ENCODE assay signal across 15 cellular contexts in genomic region chr18:61924550-61924949, GRCh38. TPM values are rescaled to one million over a fixed set of nuclear protein-coding genes. Genes with fewer than 3 reads are reported as not detected.
DNase-seq lines count a peak whose midpoint lies in the region; ATAC-seq and TF ChIP-seq lines count a peak whose summit lies in the region.
"Had no signal": no experiment of that assay in that cellular context is flagged by ENCODE, and none has a peak within 500 bp of the region (broad histone marks: within the 10 kb centered on the region; RNA-seq: fewer than 3 reads in every experiment).

No MANE protein-coding gene starts in this region.

- DNase-seq in activated CD8-positive, alpha-beta T cell treated with anti-CD3 and anti-CD28 coated beads for 36 hours = peak; percentile 25
- DNase-seq in activated CD8-positive, alpha-beta T cell treated with anti-CD3 and anti-CD28 coated beads, Interleukin-2, amount 10 ng/mL, durations not matched to agents 7 days and 5 days = no peak
- DNase-seq in stimulated activated naive CD8-positive, alpha-beta T cell treated with anti-CD3 and anti-CD28 coated beads, Interleukin-15, Interleukin-2, amounts not matched to agents 100 U/mL and 50 U/mL, for 24 hours = no peak
- DNase-seq in EL = no peak
- DNase-seq: BE2C; CD4-positive, alpha-beta memory T cell; DMS153; DMS79 treated with DMSO at 0.1 percent for 48 hours; GDM1; GM23248 had no signal

- peaks cover 4% of the 10 kb centered on the region for H3K27me3 Mint-ChIP-seq in activated CD8-positive, alpha-beta T cell treated with anti-CD3 and anti-CD28 coated beads for 36 hours
- peaks cover 4% of the 10 kb centered on the region for H3K27me3 Mint-ChIP-seq in activated CD8-positive, alpha-beta T cell treated with anti-CD3 and anti-CD28 coated beads, Interleukin-2, amount 10 ng/mL, durations not matched to agents 7 days and 5 days (ENCODE audit: low read depth)
- H3K27me3 Mint-ChIP-seq in stimulated activated memory B cell treated with anti-CD40 and anti-IgM and Interleukin-4, amounts not matched to agents 10 μg/mL and 1 μg/mL and 100 μg/mL, for 72 hours = peaks cover 4% of the 10 kb centered on the region
- H3K27me3 Mint-ChIP-seq: CD4-positive, alpha-beta memory T cell had no signal

- no peak for ATAC-seq in activated CD8-positive, alpha-beta T cell treated with anti-CD3 and anti-CD28 coated beads for 36 hours
- ATAC-seq in activated CD8-positive, alpha-beta T cell treated with anti-CD3 and anti-CD28 coated beads, Interleukin-2, amount 10 ng/mL, durations not matched to agents 7 days and 5 days = no peak
- ATAC-seq in GM18867 (IDR thresholded peaks at IDR 0.05; ENCODE audit: unreplicated experiment) = peak; percentile 52
- peak; percentile 70 for ATAC-seq in HG02885 (IDR thresholded peaks at IDR 0.05; ENCODE audit: poor library complexity, unreplicated experiment)
- ATAC-seq in stimulated activated naive CD8-positive, alpha-beta T cell treated with anti-CD3 and anti-CD28 coated beads, Interleukin-15, Interleukin-2, amounts not matched to agents 100 U/mL and 50 U/mL, for 24 hours = peak; percentile 38
- no peak for ATAC-seq in stimulated activated memory B cell treated with anti-CD40 and anti-IgM and Interleukin-4, amounts not matched to agents 10 μg/mL and 1 μg/mL and 100 μg/mL, for 72 hours
- ATAC-seq: A549, HCT116 had no signal

- POLR2A ChIA-PET in activated CD8-positive, alpha-beta T cell treated with anti-CD3 and anti-CD28 coated beads for 36 hours (lab: Charles Lee) = no interaction called here
- POLR2A ChIA-PET in activated CD8-positive, alpha-beta T cell treated with anti-CD3 and anti-CD28 coated beads, Interleukin-2, amount 10 ng/mL, durations not matched to agents 7 days and 5 days (lab: Charles Lee) = no interaction called here

- no peak for TF ChIP-seq CTCF in activated CD8-positive, alpha-beta T cell treated with anti-CD3 and anti-CD28 coated beads for 36 hours (IDR thresholded peaks at IDR 0.05)

- intact Hi-C loops in activated CD8-positive, alpha-beta T cell treated with anti-CD3 and anti-CD28 coated beads for 36 hours (cut with micrococcal nuclease) = no loop called here

- CTCF ChIA-PET in activated CD8-positive, alpha-beta T cell treated with anti-CD3 and anti-CD28 coated beads for 36 hours (lab: Charles Lee) = interaction anchor here (1.2 kb wide), 1 partner anchor 8 kb away, joined by 3 read pairs; no protein-coding TSS in a partner anchor
- CTCF ChIA-PET in activated CD8-positive, alpha-beta T cell treated with anti-CD3 and anti-CD28 coated beads, Interleukin-2, amount 10 ng/mL, durations not matched to agents 7 days and 5 days (lab: Charles Lee) = no interaction called here

- H3K36me3 Mint-ChIP-seq in activated CD8-positive, alpha-beta T cell treated with anti-CD3 and anti-CD28 coated beads for 36 hours (ENCODE audit: low read depth) = no peaks in the 10 kb centered on the region
- peaks cover 4% of the 10 kb centered on the region for H3K36me3 Mint-ChIP-seq in activated CD8-positive, alpha-beta T cell treated with anti-CD3 and anti-CD28 coated beads, Interleukin-2, amount 10 ng/mL, durations not matched to agents 7 days and 5 days (ENCODE audit: low read depth)
- H3K36me3 Mint-ChIP-seq in stimulated activated memory B cell treated with anti-CD40 and anti-IgM and Interleukin-4, amounts not matched to agents 10 μg/mL and 1 μg/mL and 100 μg/mL, for 72 hours = no peaks in the 10 kb centered on the region
- H3K36me3 Mint-ChIP-seq: CD4-positive, alpha-beta memory T cell had no signal

- H3K27ac Mint-ChIP-seq in activated CD8-positive, alpha-beta T cell treated with anti-CD3 and anti-CD28 coated beads for 36 hours = no peak overlapping the region
- no peak overlapping the region for H3K27ac Mint-ChIP-seq in activated CD8-positive, alpha-beta T cell treated with anti-CD3 and anti-CD28 coated beads, Interleukin-2, amount 10 ng/mL, durations not matched to agents 7 days and 5 days
- no peak overlapping the region for H3K27ac Mint-ChIP-seq in stimulated activated memory B cell treated with anti-CD40 and anti-IgM and Interleukin-4, amounts not matched to agents 10 μg/mL and 1 μg/mL and 100 μg/mL, for 72 hours
- H3K27ac Mint-ChIP-seq: CD4-positive, alpha-beta memory T cell had no signal

- H3K4me3 Mint-ChIP-seq in activated CD8-positive, alpha-beta T cell treated with anti-CD3 and anti-CD28 coated beads for 36 hours = no peak overlapping the region
- H3K4me3 Mint-ChIP-seq in activated CD8-positive, alpha-beta T cell treated with anti-CD3 and anti-CD28 coated beads, Interleukin-2, amount 10 ng/mL, durations not matched to agents 7 days and 5 days = no peak overlapping the region
- H3K4me3 Mint-ChIP-seq in stimulated activated memory B cell treated with anti-CD40 and anti-IgM and Interleukin-4, amounts not matched to agents 10 μg/mL and 1 μg/mL and 100 μg/mL, for 72 hours = no peak overlapping the region
- H3K4me3 Mint-ChIP-seq: CD4-positive, alpha-beta memory T cell had no signal

- peaks cover 18% of the 10 kb centered on the region for H3K4me1 Mint-ChIP-seq in activated CD8-positive, alpha-beta T cell treated with anti-CD3 and anti-CD28 coated beads for 36 hours (ENCODE audit: low read depth)
- H3K4me1 Mint-ChIP-seq in activated CD8-positive, alpha-beta T cell treated with anti-CD3 and anti-CD28 coated beads, Interleukin-2, amount 10 ng/mL, durations not matched to agents 7 days and 5 days (ENCODE audit: low read depth) = peaks cover 16% of the 10 kb centered on the region
- no peaks in the 10 kb centered on the region for H3K4me1 Mint-ChIP-seq in stimulated activated memory B cell treated with anti-CD40 and anti-IgM and Interleukin-4, amounts not matched to agents 10 μg/mL and 1 μg/mL and 100 μg/mL, for 72 hours

- H3K9me3 Mint-ChIP-seq in activated CD8-positive, alpha-beta T cell treated with anti-CD3 and anti-CD28 coated beads for 36 hours = peaks cover 9% of the 10 kb centered on the region
- H3K9me3 Mint-ChIP-seq in activated CD8-positive, alpha-beta T cell treated with anti-CD3 and anti-CD28 coated beads, Interleukin-2, amount 10 ng/mL, durations not matched to agents 7 days and 5 days (ENCODE audit: insufficient read depth) = no peaks in the 10 kb centered on the region
- peaks cover 10% of the 10 kb centered on the region for H3K9me3 Mint-ChIP-seq in stimulated activated memory B cell treated with anti-CD40 and anti-IgM and Interleukin-4, amounts not matched to agents 10 μg/mL and 1 μg/mL and 100 μg/mL, for 72 hours

RNA-seq across cellular contexts. Expression of gene RNF152, which starts 31.7 kb away (rescaled TPM):
- total RNA-seq in activated CD8-positive, alpha-beta T cell treated with anti-CD3 and anti-CD28 coated beads for 36 hours = under 1 TPM; 0.16 to 0.18 TPM
- total RNA-seq in activated CD8-positive, alpha-beta T cell treated with anti-CD3 and anti-CD28 coated beads, Interleukin-2, amount 10 ng/mL, durations not matched to agents 7 days and 5 days = not detected

Comparison
In these comparisons a context has a peak if more than half of its experiments do, and no peak if none do; other contexts are left out.
1. ATAC-seq: peak in GM18867 (single experiment), HG02885 (single experiment) and stimulated activated naive CD8-positive, alpha-beta T cell treated with anti-CD3 and anti-CD28 coated beads, Interleukin-15, Interleukin-2, amounts not matched to agents 100 U/mL and 50 U/mL, for 24 hours (single experiment); none in activated CD8-positive, alpha-beta T cell treated with anti-CD3 and anti-CD28 coated beads for 36 hours (single experiment), activated CD8-positive, alpha-beta T cell treated with anti-CD3 and anti-CD28 coated beads, Interleukin-2, amount 10 ng/mL, durations not matched to agents 7 days and 5 days (single experiment) and stimulated activated memory B cell treated with anti-CD40 and anti-IgM and Interleukin-4, amounts not matched to agents 10 μg/mL and 1 μg/mL and 100 μg/mL, for 72 hours (single experiment).